Comparison of ENCODE assay signal across 34 cellular contexts in the genomic region with DNA sequence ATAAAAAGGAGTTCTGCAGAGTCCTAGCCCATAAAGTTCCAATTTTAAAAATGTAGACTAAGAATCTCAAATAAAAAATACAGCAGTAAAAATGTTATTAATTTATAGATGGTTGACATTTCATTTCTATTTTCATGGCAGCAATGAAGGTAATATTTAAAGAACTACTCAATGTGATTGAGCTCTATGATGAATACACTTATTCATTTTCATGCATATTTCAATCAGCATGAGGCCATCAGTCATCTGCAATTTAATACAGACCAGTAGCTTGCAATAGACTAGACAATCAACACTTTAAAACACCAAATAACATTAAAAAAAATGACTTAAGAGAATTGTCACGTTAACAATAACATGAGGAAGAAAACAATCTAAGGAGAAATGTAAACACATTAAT.
"Had no signal": no experiment of that assay in that cellular context is flagged by ENCODE, and none has a peak within 500 bp of the region (broad histone marks: within the 10 kb centered on the region; RNA-seq: fewer than 3 reads in every experiment).

No MANE protein-coding gene starts in this region.

- H3K27me3 ChIP-seq: MG63 had no signal

- H3K4me3 ChIP-seq: MG63 had no signal

- DNase-seq: Kasumi-1, MG63, MM.1S, MV-4-11, NCI-H1048, NCI-H1092, NCI-H1092 treated with DMSO at 0.1 percent for 48 hours, NCI-H1105, NCI-H1105 treated with DMSO at 0.1 percent for 48 hours, NCI-H1417 treated with DMSO at 0.1 percent for 48 hours, NCI-H1436, NCI-H1436 treated with DMSO at 0.1 percent for 48 hours, NCI-H146, NCI-H1694, NCI-H1694 treated with DMSO at 0.1 percent for 48 hours, NCI-H187, NCI-H187 treated with DMSO at 0.1 percent for 48 hours, NCI-H1930, NCI-H2029, NCI-H2029 treated with DMSO at 0.1 percent for 48 hours, NCI-H2081, NCI-H2081 treated with DMSO at 0.1 percent for 48 hours, NCI-H2107, NCI-H2171, NCI-H2171 treated with DMSO at 0.1 percent for 48 hours, NCI-H2227 treated with DMSO at 0.1 percent for 48 hours, NCI-H226, NCI-H345, NCI-H446, NCI-H446 treated with DMSO at 0.1 percent for 48 hours, NCI-H510A, NCI-H510A treated with DMSO at 0.1 percent for 48 hours, NCI-H524, NCI-H524 treated with DMSO at 0.1 percent for 48 hours had no signal

- H3K36me3 ChIP-seq: MG63 had no signal

- H3K9me3 ChIP-seq: MG63 had no signal
